23 cellular contexts compared by ENCODE assay signal in genomic region chr15:71455878-71456277, GRCh38.
"Had no signal": no experiment of that assay in that cellular context is flagged by ENCODE, and none has a peak within 500 bp of the region (broad histone marks: within the 10 kb centered on the region; RNA-seq: fewer than 3 reads in every experiment).

No MANE protein-coding gene starts in this region.

- H3K9me3 ChIP-seq: ascending aorta, body of pancreas had no signal

- FAIRE-seq: bronchial epithelial cell had no signal

- H3K27ac Mint-ChIP-seq: activated B cell treated with CpG ODN at 0.5 μM for 24 hours; activated CD4-positive, alpha-beta T cell treated with anti-CD3 and anti-CD28 coated beads, Interleukin-2, amount 10 ng/mL, durations not matched to agents 24 days and 14 days; activated CD8-positive, alpha-beta memory T cell treated with anti-CD3 and anti-CD28 coated beads, Interleukin-2, amount 10 ng/mL, durations not matched to agents 7 days and 5 days; activated naive CD4-positive, alpha-beta T cell treated with anti-CD3 and anti-CD28 coated beads, Interleukin-2, amount 50 U/mL, for 72 hours; activated naive CD8-positive, alpha-beta T cell treated with anti-CD3 and anti-CD28 coated beads, Interleukin-2, amount 50 U/mL, for 24 hours; activated T-cell treated with anti-CD3 and anti-CD28 coated beads, Interleukin-2, amount 50 U/mL, for 24 hours; T-helper 17 cell had no signal

- H3K27me3 ChIP-seq: ascending aorta, body of pancreas had no signal

- ATAC-seq: activated CD8-positive, alpha-beta memory T cell treated with anti-CD3 and anti-CD28 coated beads, Interleukin-2, amount 10 ng/mL, durations not matched to agents 7 days and 5 days; activated naive CD4-positive, alpha-beta T cell treated with anti-CD3 and anti-CD28 coated beads, Interleukin-2, amount 50 U/mL, for 72 hours; activated naive CD8-positive, alpha-beta T cell treated with anti-CD3 and anti-CD28 coated beads, Interleukin-2, amount 50 U/mL, for 24 hours; body of pancreas; T-helper 17 cell had no signal

- H3K36me3 Mint-ChIP-seq: activated CD8-positive, alpha-beta memory T cell treated with anti-CD3 and anti-CD28 coated beads, Interleukin-2, amount 10 ng/mL, durations not matched to agents 7 days and 5 days; activated naive CD4-positive, alpha-beta T cell treated with anti-CD3 and anti-CD28 coated beads, Interleukin-2, amount 50 U/mL, for 72 hours had no signal

- H3K27ac ChIP-seq: ascending aorta, body of pancreas, PC-9 had no signal

- H3K4me1 Mint-ChIP-seq: activated B cell treated with CpG ODN at 0.5 μM for 24 hours; activated CD4-positive, alpha-beta T cell treated with anti-CD3 and anti-CD28 coated beads, Interleukin-2, amount 10 ng/mL, durations not matched to agents 24 days and 14 days; activated CD8-positive, alpha-beta memory T cell treated with anti-CD3 and anti-CD28 coated beads, Interleukin-2, amount 10 ng/mL, durations not matched to agents 7 days and 5 days; activated naive CD8-positive, alpha-beta T cell treated with anti-CD3 and anti-CD28 coated beads, Interleukin-2, amount 50 U/mL, for 24 hours; central memory CD8-positive, alpha-beta T cell had no signal

- H3K4me3 ChIP-seq: ascending aorta, body of pancreas, PC-9 had no signal

- H3K4me3 Mint-ChIP-seq: activated B cell treated with CpG ODN at 0.5 μM for 24 hours; activated CD4-positive, alpha-beta T cell treated with anti-CD3 and anti-CD28 coated beads, Interleukin-2, amount 10 ng/mL, durations not matched to agents 24 days and 14 days; activated CD8-positive, alpha-beta memory T cell treated with anti-CD3 and anti-CD28 coated beads, Interleukin-2, amount 10 ng/mL, durations not matched to agents 7 days and 5 days; activated naive CD8-positive, alpha-beta T cell treated with anti-CD3 and anti-CD28 coated beads, Interleukin-2, amount 50 U/mL, for 24 hours; activated T-cell treated with anti-CD3 and anti-CD28 coated beads, Interleukin-2, amount 50 U/mL, for 24 hours; central memory CD8-positive, alpha-beta T cell; T-helper 17 cell had no signal

- H3K36me3 ChIP-seq: ascending aorta had no signal

- H2AFZ ChIP-seq: PC-9 had no signal

- DNase-seq: activated B cell treated with CpG ODN at 0.5 μM for 24 hours; activated CD4-positive, alpha-beta T cell treated with anti-CD3 and anti-CD28 coated beads for 1 hour; activated CD4-positive, alpha-beta T cell treated with anti-CD3 and anti-CD28 coated beads, Interleukin-2, amount 10 ng/mL, durations not matched to agents 24 days and 14 days; activated CD4-positive, alpha-beta T cell treated with anti-CD3 and anti-CD28 coated beads, Interleukin-2, amount 50 U/mL, for 48 hours; activated CD8-positive, alpha-beta memory T cell treated with anti-CD3 and anti-CD28 coated beads, Interleukin-2, amount 10 ng/mL, durations not matched to agents 7 days and 5 days; activated effector memory CD4-positive, alpha-beta T cell treated with anti-CD3 and anti-CD28 coated beads, Interleukin-2, amount 50 U/mL, for 16 hours; activated naive CD4-positive, alpha-beta T cell treated with Interleukin-2 at 50 U/mL for 16 hours; activated naive CD8-positive, alpha-beta T cell treated with anti-CD3 and anti-CD28 coated beads, Interleukin-2, amount 50 U/mL, for 24 hours; activated T-cell treated with anti-CD3 and anti-CD28 coated beads, Interleukin-2, amount 50 U/mL, for 24 hours; amniotic stem cell; body of pancreas; KBM-7; NCI-H1048; NCI-H187 treated with DMSO at 0.1 percent for 48 hours; NCI-H2081 treated with DMSO at 0.1 percent for 48 hours; PC-9; SIG-M5; T-helper 17 cell; T-helper 9 cell had no signal

- H3K9me3 Mint-ChIP-seq: activated B cell treated with CpG ODN at 0.5 μM for 24 hours; activated CD4-positive, alpha-beta T cell treated with anti-CD3 and anti-CD28 coated beads, Interleukin-2, amount 10 ng/mL, durations not matched to agents 24 days and 14 days; activated naive CD4-positive, alpha-beta T cell treated with anti-CD3 and anti-CD28 coated beads, Interleukin-2, amount 50 U/mL, for 72 hours; activated naive CD8-positive, alpha-beta T cell treated with anti-CD3 and anti-CD28 coated beads, Interleukin-2, amount 50 U/mL, for 24 hours; activated T-cell treated with anti-CD3 and anti-CD28 coated beads, Interleukin-2, amount 50 U/mL, for 24 hours; central memory CD8-positive, alpha-beta T cell had no signal

- H3K4me1 ChIP-seq: ascending aorta, body of pancreas had no signal
